Comparison of ENCODE assay signal across 1 cellular context in genomic region chr3:37626722-37627565, GRCh38.
TF ChIP-seq lines count a peak whose summit lies in the region.

No MANE protein-coding gene starts in this region.

TF ChIP-seq in IMR-90, 13 proteins besides CTCF, POLR2A, EP300 and RAD21 (continued from another document):
- TF ChIP-seq USF2 (IDR thresholded peaks at IDR 0.05; ENCODE audit: low read depth, low read length) (no peak), MXI1 (IDR thresholded peaks at IDR 0.05; ENCODE audit: borderline replicate concordance, low read depth, low read length) (no peak), NFE2L2 (IDR thresholded peaks at IDR 0.05; ENCODE audit: low read depth, low read length) (no peak), CEBPB (IDR thresholded peaks at IDR 0.05; ENCODE audit: low read depth, low read length) (no peak), BHLHE40 (IDR thresholded peaks at IDR 0.05; ENCODE audit: low read depth, low read length) (no peak), RCOR1 (IDR thresholded peaks at IDR 0.05; ENCODE audit: insufficient replicate concordance, low read length) (no peak)
